15 cellular contexts compared by ENCODE assay signal in the genomic region with DNA sequence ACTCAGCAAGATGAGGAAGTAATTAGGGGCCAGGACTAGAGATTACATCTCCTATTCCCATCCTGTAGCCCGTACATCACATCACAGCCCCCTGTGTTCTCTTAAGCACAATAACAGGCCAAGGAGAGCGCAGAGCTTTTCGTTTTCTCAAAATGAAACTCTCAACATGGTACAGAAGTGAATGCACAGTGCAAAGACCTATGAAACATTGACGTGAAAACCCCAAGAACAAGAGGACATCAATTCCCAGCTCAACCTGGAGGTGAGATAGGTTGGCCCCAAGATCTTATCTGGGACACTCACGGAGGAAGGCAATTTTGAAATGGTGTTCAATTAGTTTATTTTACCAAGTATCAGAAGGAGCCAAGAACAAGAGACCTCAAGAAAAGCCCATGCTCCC. TPM values are rescaled to one million over a fixed set of nuclear protein-coding genes. Genes with fewer than 3 reads are reported as not detected.
A peak's percentile ranks its signal among the peaks of the same experiment; 100 is the strongest.
DNase-seq lines count a peak whose midpoint lies in the region; ATAC-seq lines count a peak whose summit lies in the region.
"Had no signal": no experiment of that assay in that cellular context is flagged by ENCODE, and none has a peak within 500 bp of the region (broad histone marks: within the 10 kb centered on the region; RNA-seq: fewer than 3 reads in every experiment).

No MANE protein-coding gene starts in this region.

- H3K27me3 Mint-ChIP-seq in IgD-negative memory B cell: peaks cover 3% of the 10 kb centered on the region
- no peaks in the 10 kb centered on the region for H3K27me3 Mint-ChIP-seq in naive thymus-derived CD4-positive, alpha-beta T cell

- peak overlapping the region; percentile 59 to 99 (median 96) for H3K27ac Mint-ChIP-seq in IgD-negative memory B cell
- H3K27ac Mint-ChIP-seq in naive thymus-derived CD4-positive, alpha-beta T cell: peak overlapping the region; percentile 80 to 98 (median 96)
- H3K27ac Mint-ChIP-seq: brain had no signal

- H3K4me1 Mint-ChIP-seq in IgD-negative memory B cell: peaks cover 59 to 81% (median 77%) of the 10 kb centered on the region in 3 donors
- peaks cover 87 to 99% (median 96%) of the 10 kb centered on the region in 7 donors for H3K4me1 Mint-ChIP-seq in naive thymus-derived CD4-positive, alpha-beta T cell
- H3K4me1 Mint-ChIP-seq: brain had no signal

- H3K36me3 Mint-ChIP-seq in IgD-negative memory B cell: peaks cover 19% of the 10 kb centered on the region
- peaks cover 23 to 76% (median 50%) of the 10 kb centered on the region in 5 donors for H3K36me3 Mint-ChIP-seq in naive thymus-derived CD4-positive, alpha-beta T cell
- H3K36me3 Mint-ChIP-seq: brain had no signal

- intact Hi-C loops in naive thymus-derived CD4-positive, alpha-beta T cell (cut with micrococcal nuclease): no loop called here

- no peaks in the 10 kb centered on the region for H3K9me3 ChIP-seq in naive thymus-derived CD4-positive, alpha-beta T cell (ENCODE audit: control insufficient read depth in 2 of 3, low read length in 3 of 3)
- H3K9me3 ChIP-seq: prostate gland had no signal

- POLR2A ChIA-PET in naive thymus-derived CD4-positive, alpha-beta T cell (lab: Charles Lee): interaction anchor here (0.5 to 11.9 kb wide), 5 partner anchors 7 to 57 kb away, joined by 3 to 126 read pairs (median 4); partner anchors contain the start of gene PIK3R5

- H3K4me1 ChIP-seq in naive thymus-derived CD4-positive, alpha-beta T cell (ENCODE audit: control insufficient read depth in 2 of 2, insufficient read depth in 2 of 2, low read length in 2 of 2): peaks cover 93% of the 10 kb centered on the region in 2 donors
- H3K4me1 ChIP-seq: prostate gland had no signal

- H3K27ac ChIP-seq in naive thymus-derived CD4-positive, alpha-beta T cell (ENCODE audit: low read depth, low read length): peak overlapping the region; percentile 70
- H3K27ac ChIP-seq: prostate gland had no signal

- peak overlapping the region in 2 of 4 donors; percentile 2 to 6 for H3K4me3 Mint-ChIP-seq in IgD-negative memory B cell
- peak overlapping the region in 6 of 10 donors; percentile 39 to 94 (median 76) for H3K4me3 Mint-ChIP-seq in naive thymus-derived CD4-positive, alpha-beta T cell
- H3K4me3 Mint-ChIP-seq: brain had no signal

- CTCF ChIA-PET in naive thymus-derived CD4-positive, alpha-beta T cell (lab: Charles Lee): no interaction called here

- peaks cover 0 to 1% (median 0%) of the 10 kb centered on the region in 3 donors for H3K9me3 Mint-ChIP-seq in IgD-negative memory B cell
- H3K9me3 Mint-ChIP-seq in naive thymus-derived CD4-positive, alpha-beta T cell: peaks cover 0 to 8% (median 0%) of the 10 kb centered on the region in 11 donors

- DNase-seq in naive thymus-derived CD4-positive, alpha-beta T cell: no peak
- DNase-seq in SIG-M5 (lab: John Stamatoyannopoulos, UW): no peak
- DNase-seq in NCI-H82 (lab: John Stamatoyannopoulos, UW): no peak
- no peak for DNase-seq in NCI-H526 treated with DMSO at 0.1 percent for 48 hours (lab: John Stamatoyannopoulos, UW)
- DNase-seq: DMS153; mesenchymal stem cell; stimulated activated CD4-positive, alpha-beta T cell treated with anti-CD3 and anti-CD28 coated beads, Interleukin-4, amount 100 ng/mL, for 24 hours; SW 1271 had no signal

- H3K36me3 ChIP-seq in naive thymus-derived CD4-positive, alpha-beta T cell (ENCODE audit: control insufficient read depth in 2 of 3, insufficient read depth in 3 of 3, low read length in 3 of 3): peaks cover 0 to 9% (median 0%) of the 10 kb centered on the region in 3 experiments
- H3K36me3 ChIP-seq: prostate gland had no signal

- no peaks in the 10 kb centered on the region for H3K27me3 ChIP-seq in naive thymus-derived CD4-positive, alpha-beta T cell (ENCODE audit: control insufficient read depth in 2 of 2, insufficient read depth in 2 of 2, low read length in 2 of 2)

- ATAC-seq in GM18511 (IDR thresholded peaks at IDR 0.05; ENCODE audit: unreplicated experiment) (peak; percentile 59), GM21576 (IDR thresholded peaks at IDR 0.05; ENCODE audit: unreplicated experiment) (peak; percentile 59), GM18858 (IDR thresholded peaks at IDR 0.05; ENCODE audit: unreplicated experiment) (no peak)
- ATAC-seq in naive thymus-derived CD4-positive, alpha-beta T cell: no peak
- ATAC-seq: HCT116 had no signal

- no peak overlapping the region for H3K4me3 ChIP-seq in naive thymus-derived CD4-positive, alpha-beta T cell (ENCODE audit: low read length)
- H3K4me3 ChIP-seq: prostate gland had no signal

RNA-seq across cellular contexts. Expression of gene PIK3R5, which starts 9.0 kb away (rescaled TPM):
- polyA plus RNA-seq in IgD-negative memory B cell: 30.7 TPM
- 100 to 1,000 TPM in 2 of 5 experiments, 10 to 100 TPM in 3; 73.5 to 231 (median 77.6) TPM for total RNA-seq in naive thymus-derived CD4-positive, alpha-beta T cell
- 10 to 100 TPM; 18.0 to 47.6 TPM for polyA plus RNA-seq in naive thymus-derived CD4-positive, alpha-beta T cell

Comparison
In these comparisons a context has a peak if more than half of its experiments do, and no peak if none do; other contexts are left out.
1. ATAC-seq: peak in GM18511 (single experiment) and GM21576 (single experiment); none in naive thymus-derived CD4-positive, alpha-beta T cell (single experiment) and GM18858 (single experiment).